In the genomic region with DNA sequence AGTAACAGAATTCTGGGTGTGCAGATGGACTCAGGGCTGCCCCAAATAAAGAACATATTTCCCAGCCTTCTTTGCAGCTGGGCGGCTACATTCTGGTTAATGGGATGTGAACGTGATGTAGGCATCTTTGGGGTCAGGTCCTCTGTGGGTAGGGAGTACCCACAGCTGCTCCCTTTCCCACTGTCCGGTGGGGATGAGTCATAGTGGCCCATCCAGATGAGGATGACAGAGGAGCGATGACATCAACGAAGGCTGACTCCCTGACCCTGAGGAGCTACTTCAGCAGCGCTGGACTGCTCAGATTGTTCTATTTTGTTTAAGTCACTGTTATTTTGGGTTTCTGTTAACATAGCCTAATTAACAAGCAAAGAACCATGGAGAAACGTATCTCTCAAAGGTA, we compare ENCODE assay signal across 16 cellular contexts. TPM values are rescaled to one million over a fixed set of nuclear protein-coding genes. Genes with fewer than 3 reads are reported as not detected.
DNase-seq lines count a peak whose midpoint lies in the region; ATAC-seq and TF ChIP-seq lines count a peak whose summit lies in the region.
"Had no signal": no experiment of that assay in that cellular context is flagged by ENCODE, and none has a peak within 500 bp of the region (broad histone marks: within the 10 kb centered on the region; RNA-seq: fewer than 3 reads in every experiment).

No MANE protein-coding gene starts in this region.

- TF ChIP-seq CTCF in fibroblast of lung (conservative IDR thresholded peaks at IDR 0.05 in 1 of 2, IDR thresholded peaks at IDR 0.05 in 1 of 2; ENCODE audit: low read depth in 1 of 2, low read length in 2 of 2), result no peak
- TF ChIP-seq CTCF in endodermal cell (conservative IDR thresholded peaks at IDR 0.05), result no peak

- H3K27me3 Mint-ChIP-seq in endodermal cell (ENCODE audit: insufficient read depth), result peaks cover 24% of the 10 kb centered on the region

- WGBS in endodermal cell (ENCODE audit: insufficient coverage in 1 of 2, insufficient read length in 1 of 2), 2 experiments, result 92 to 93% methylated on average over 2 to 7 of the region's 7 CpGs

- H3K36me3 ChIP-seq in fibroblast of lung (ENCODE audit: control insufficient read depth, insufficient read depth, low read length), result no peaks in the 10 kb centered on the region
- no peaks in the 10 kb centered on the region for H3K36me3 ChIP-seq in endodermal cell (ENCODE audit: control insufficient read depth, insufficient read depth, low read length)
- no peaks in the 10 kb centered on the region for H3K36me3 ChIP-seq in HAP-1 (replicated peaks)
- H3K36me3 ChIP-seq: BLaER1 treated with 17β-estradiol and CSF1 and Interleukin-3, amounts not matched to agents 10 nM and 100 nM had no signal

- no peak overlapping the region for H3K4me3 Mint-ChIP-seq in endodermal cell
- H3K4me3 Mint-ChIP-seq: immature natural killer cell had no signal

- H3K9me3 ChIP-seq in fibroblast of lung (ENCODE audit: control insufficient read depth, insufficient read depth, low read depth, low read length), result no peaks in the 10 kb centered on the region
- H3K9me3 ChIP-seq in endodermal cell (ENCODE audit: control insufficient read depth, low read length), result no peaks in the 10 kb centered on the region
- H3K9me3 ChIP-seq in HAP-1, result no peaks in the 10 kb centered on the region
- H3K9me3 ChIP-seq: body of pancreas had no signal

- H2AFZ ChIP-seq in fibroblast of lung (ENCODE audit: low read length), result no peak overlapping the region
- H2AFZ ChIP-seq: parathyroid adenoma had no signal

- no peak for ATAC-seq in HG02588 (IDR thresholded peaks at IDR 0.05; ENCODE audit: unreplicated experiment)
- ATAC-seq: body of pancreas had no signal

- no peaks in the 10 kb centered on the region for H3K9me3 Mint-ChIP-seq in endodermal cell
- H3K9me3 Mint-ChIP-seq: immature natural killer cell had no signal

- H3K9ac ChIP-seq in fibroblast of lung (ENCODE audit: insufficient read depth, low read length), result no peak overlapping the region
- no peak overlapping the region for H3K9ac ChIP-seq in endodermal cell (ENCODE audit: extremely low read depth, low read length, poor library complexity, severe bottlenecking)
- H3K9ac ChIP-seq: BLaER1 treated with 17β-estradiol and CSF1 and Interleukin-3, amounts not matched to agents 10 nM and 100 nM; parathyroid adenoma had no signal

- H3K27me3 ChIP-seq in fibroblast of lung (ENCODE audit: control insufficient read depth, insufficient read depth, low read length), result peaks cover 8% of the 10 kb centered on the region
- H3K27me3 ChIP-seq in endodermal cell (ENCODE audit: control insufficient read depth, insufficient read depth, low read length, poor library complexity, severe bottlenecking), result peaks cover 18% of the 10 kb centered on the region
- no peaks in the 10 kb centered on the region for H3K27me3 ChIP-seq in HAP-1 (ENCODE audit: low read depth)
- H3K27me3 ChIP-seq: BLaER1 treated with 17β-estradiol and CSF1 and Interleukin-3, amounts not matched to agents 10 nM and 100 nM; body of pancreas had no signal

- H3K36me3 Mint-ChIP-seq in endodermal cell (ENCODE audit: low read depth), result no peaks in the 10 kb centered on the region
- H3K36me3 Mint-ChIP-seq: immature natural killer cell had no signal

- no peaks in the 10 kb centered on the region for H4K20me1 ChIP-seq in fibroblast of lung (ENCODE audit: control insufficient read depth, extremely low read depth, insufficient read depth, low read length)
- H4K20me1 ChIP-seq: BLaER1 treated with 17β-estradiol and CSF1 and Interleukin-3, amounts not matched to agents 10 nM and 100 nM had no signal

- H3K4me2 ChIP-seq in fibroblast of lung (ENCODE audit: extremely low read depth, insufficient read depth, low read length), result peak overlapping the region; percentile 37
- H3K4me2 ChIP-seq: BLaER1 treated with 17β-estradiol and CSF1 and Interleukin-3, amounts not matched to agents 10 nM and 100 nM had no signal

- H3K79me2 ChIP-seq in fibroblast of lung (ENCODE audit: control insufficient read depth, insufficient read depth, low read length), result no peaks in the 10 kb centered on the region
- H3K79me2 ChIP-seq: parathyroid adenoma had no signal

- no peak overlapping the region for H3K27ac Mint-ChIP-seq in endodermal cell
- H3K27ac Mint-ChIP-seq: immature natural killer cell had no signal

- peaks cover 6% of the 10 kb centered on the region for H3K4me1 Mint-ChIP-seq in endodermal cell
- H3K4me1 Mint-ChIP-seq: immature natural killer cell had no signal

- H3K4me3 ChIP-seq in fibroblast of lung (replicated peaks in 1 of 4; ENCODE audit: control extremely low read depth in 1 of 4, insufficient read depth in 1 of 4, low read depth in 3 of 4, low read length in 4 of 4) (no peak overlapping the region), endodermal cell (ENCODE audit: low read length) (no peak overlapping the region), HAP-1 (no peak overlapping the region)
- H3K4me3 ChIP-seq: BLaER1 treated with 17β-estradiol and CSF1 and Interleukin-3, amounts not matched to agents 10 nM and 100 nM; body of pancreas had no signal

- H3K27ac ChIP-seq in fibroblast of lung (ENCODE audit: insufficient read depth, low read length) (peak overlapping the region; percentile 46), endodermal cell (ENCODE audit: low read depth, low read length) (no peak overlapping the region)
- H3K27ac ChIP-seq: BLaER1 treated with 17β-estradiol and CSF1 and Interleukin-3, amounts not matched to agents 10 nM and 100 nM; body of pancreas; parathyroid adenoma had no signal

- in situ Hi-C loops in Caki2 (cut with HindIII; ENCODE audit: low pct_unique_long_range_greater_than_20kb, low sequenced_read_pairs), result no loop called here
- in situ Hi-C loops in HAP-1 (cut with MboI; ENCODE audit: low sequenced_read_pairs), result no loop called here

- peaks cover 6% of the 10 kb centered on the region for H3K4me1 ChIP-seq in fibroblast of lung (ENCODE audit: control insufficient read depth, extremely low read depth, insufficient read depth, low read length)
- no peaks in the 10 kb centered on the region for H3K4me1 ChIP-seq in endodermal cell (ENCODE audit: control insufficient read depth, insufficient read depth, low read length)
- H3K4me1 ChIP-seq in HAP-1, result no peaks in the 10 kb centered on the region
- H3K4me1 ChIP-seq: body of pancreas, parathyroid adenoma had no signal

- DNase-seq in Caki2 (ENCODE audit: low read depth), result peak; percentile 14
- peak; percentile 83 for DNase-seq in LHCN-M2 (ENCODE audit: low read depth)
- DNase-seq in fibroblast of lung (ENCODE audit: low read depth in 2 of 2), result peak; percentile 66 to 95
- DNase-seq in non-pigmented ciliary epithelial cell (ENCODE audit: low read depth), result peak; percentile 26
- no peak for DNase-seq in endodermal cell
- DNase-seq in NCI-H748 (lab: John Stamatoyannopoulos, UW; ENCODE audit: unreplicated experiment), result no peak
- no peak for DNase-seq in HAP-1 (ENCODE audit: low spot score in 2 of 2)
- DNase-seq: body of pancreas, DMS79, foreskin melanocyte, immature natural killer cell, NCI-H1092, SIG-M5 had no signal

RNA-seq across cellular contexts. Expression of gene SRPRB, which starts 38.0 kb away (rescaled TPM):
- total RNA-seq in Caki2 (2014; rRNA removed; shearing (Covaris generic); ENCODE audit: low replicate concordance), result 85.9 and 96.3 TPM in 2 replicates
- 43.0 and 56.6 TPM in 2 replicates for total RNA-seq in LHCN-M2 (2014; rRNA removed)
- 46.2 TPM for polyA plus RNA-seq in LHCN-M2 (2012)
- 63.1 and 70.6 TPM in 2 replicates for total RNA-seq in fibroblast of lung
- 69.2 and 70.9 TPM in 2 replicates for polyA plus RNA-seq in fibroblast of lung
- 52.2 and 61.5 TPM in 2 replicates for polyA plus RNA-seq in fibroblast of lung (2012)
- 26.0 and 33.4 TPM in 2 replicates for polyA minus RNA-seq in fibroblast of lung (ENCODE audit: low replicate concordance)
- 10 to 100 TPM; 26.1 to 33.6 TPM for total RNA-seq in endodermal cell
- polyA plus RNA-seq in endodermal cell (2013, experiment 1 of 2), result 29.0 TPM
- 27.4 TPM for polyA plus RNA-seq in endodermal cell (2013, experiment 2 of 2)

RNA-seq across cellular contexts. Expression of gene RAB6B, which starts 52.0 kb away (rescaled TPM):
- 0.07 TPM in 1 of 2 replicates, not detected in the other for total RNA-seq in Caki2 (2014; rRNA removed; shearing (Covaris generic); ENCODE audit: low replicate concordance)
- total RNA-seq in LHCN-M2 (2014; rRNA removed) (0.32 and 0.69 TPM in 2 replicates), fibroblast of lung (0.51 and 0.83 TPM in 2 replicates), endodermal cell (1 to 10 TPM; 2.2 to 3.0 TPM)
- polyA plus RNA-seq in LHCN-M2 (2012), result 2.8 TPM
- 1.5 and 2.1 TPM in 2 replicates for polyA plus RNA-seq in fibroblast of lung
- 1.9 and 2.9 TPM in 2 replicates for polyA plus RNA-seq in fibroblast of lung (2012)
- 0.08 and 1.8 TPM in 2 replicates for polyA minus RNA-seq in fibroblast of lung (ENCODE audit: low replicate concordance)
- polyA plus RNA-seq in endodermal cell (2013, experiment 1 of 2), result 20.7 TPM
- 16.9 TPM for polyA plus RNA-seq in endodermal cell (2013, experiment 2 of 2)

Comparison
In these comparisons a context has a peak if more than half of its experiments do, and no peak if none do; other contexts are left out.
1. DNase-seq: peak in Caki2 (single experiment), LHCN-M2 (single experiment), fibroblast of lung (2 of 2) and non-pigmented ciliary epithelial cell (single experiment); none in endodermal cell (single experiment), NCI-H748 (single experiment) and HAP-1 (0 of 2).